Comparison of ENCODE assay signal across 8 cellular contexts in the genomic region with DNA sequence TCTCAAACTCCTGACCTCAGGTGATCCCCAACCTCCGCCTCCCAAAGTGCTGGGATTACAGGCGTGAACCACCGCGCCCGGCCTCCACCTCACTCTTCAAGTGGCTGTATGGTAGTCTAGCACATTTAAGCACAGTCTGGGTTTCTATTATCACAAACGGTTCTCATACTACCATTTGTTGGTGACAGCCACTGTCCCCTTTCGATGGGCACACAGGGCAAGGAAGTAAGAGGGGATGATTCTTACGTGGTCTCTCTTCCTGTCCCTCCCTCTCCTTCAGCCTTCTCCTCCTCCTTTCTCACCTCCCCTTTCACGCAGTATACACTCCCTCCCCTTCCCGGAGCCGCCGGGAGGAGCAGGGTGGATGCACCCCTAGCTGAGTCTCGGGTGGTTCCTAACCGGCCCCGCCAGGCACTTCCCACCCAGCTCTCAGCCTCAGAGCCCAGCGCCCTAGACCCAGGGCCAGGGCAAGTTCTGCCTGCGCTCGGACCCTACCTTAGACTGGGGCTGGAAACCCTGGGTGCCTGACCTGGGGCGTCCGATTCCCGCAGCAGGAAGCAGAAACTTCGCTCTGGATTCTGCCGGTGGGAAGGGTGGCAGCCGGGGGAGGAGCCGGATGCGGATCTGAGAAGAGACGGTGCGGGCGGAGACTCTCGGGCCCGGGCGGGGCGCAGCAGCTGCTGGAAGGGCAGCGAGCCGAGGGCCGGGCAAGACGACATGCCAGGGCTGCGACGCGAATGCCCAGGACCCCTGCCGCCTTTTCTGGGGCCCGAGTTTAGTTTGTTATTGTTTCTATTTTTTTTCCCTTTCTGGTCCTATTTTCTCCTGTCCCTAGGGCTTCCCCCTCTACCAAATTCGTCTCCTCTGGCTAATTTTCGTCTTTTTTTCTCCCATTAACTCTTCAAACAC.
DNase-seq lines count a peak whose midpoint lies in the region; ATAC-seq lines count a peak whose summit lies in the region.

A gene (minus strand): TSS at position 626 of the 909 bp plus-strand sequence. CDS start 5,062 bp downstream, outside the sequence.

- peaks cover 24% of the 10 kb centered on the region for H3K79me2 ChIP-seq in ACC112 (ENCODE audit: control insufficient read depth, insufficient read depth, low read length, unreplicated experiment)

- H3K36me3 ChIP-seq in ACC112 (ENCODE audit: insufficient read depth, low read length), result peaks cover 2% of the 10 kb centered on the region; the same call in 1 of the 2 replicates

- H3K4me3 ChIP-seq in ACC112 (ENCODE audit: low read depth, low read length), result peak within 1 kb of the TSS; percentile 97

- H3K27me3 ChIP-seq in ACC112 (ENCODE audit: insufficient read depth, low read length), result no peaks in the 10 kb centered on the region

- ATAC-seq in GM18870 (IDR thresholded peaks at IDR 0.05; ENCODE audit: unreplicated experiment) (peak; percentile 26), HG03159 (IDR thresholded peaks at IDR 0.05; ENCODE audit: unreplicated experiment) (peak; percentile 62)

- DNase-seq in NCI-H226 (peak; percentile 86), caudate nucleus (lab: John Stamatoyannopoulos, UW) (peak in 57 of 61 donors; percentile 36 to 88 (median 68)), inferior parietal cortex (ENCODE audit: extremely low spot score) (peak; percentile 60), smooth muscle cell of the brain vasculature (ENCODE audit: low read depth, low spot score) (peak; percentile 50)
- peak; percentile 43 to 53 (median 46) for DNase-seq in activated CD4-positive, CD25-positive, alpha-beta regulatory T cell (lab: John Stamatoyannopoulos, UW)

- H3K27ac ChIP-seq in ACC112 (ENCODE audit: low read depth, low read length) (peak within 1 kb of the TSS; percentile 82), caudate nucleus (ENCODE audit: low read depth, low read length) (peak within 1 kb of the TSS; percentile 89)

- H2AFZ ChIP-seq in ACC112 (ENCODE audit: low read length, unreplicated experiment), result peak within 1 kb of the TSS; percentile 97

- H3K4me1 ChIP-seq in ACC112 (ENCODE audit: control insufficient read depth, insufficient read depth, low read length, unreplicated experiment), result peaks cover 23% of the 10 kb centered on the region

Comparison
In these comparisons a context has a peak if more than half of its experiments do, and no peak if none do; other contexts are left out.
1. Peak in every context shown above with its lines: DNase-seq, ATAC-seq, H3K4me3 ChIP-seq and H3K27ac ChIP-seq.